Comparison of ENCODE assay signal across 1 cellular context in genomic region chr15:41115652-41116115, GRCh38.
TF ChIP-seq lines count a peak whose summit lies in the region.

No MANE protein-coding gene starts in this region.

TF ChIP-seq in K562, 482 proteins besides CTCF, POLR2A, EP300 and RAD21 (continued from another document and continues in another):
- 0 out of 6 replicates have a peak, but pooled peaks of 1 of the 3 experiments have one; percentile 65 for TF ChIP-seq ZBTB11 (CRISPR knock-in tag; IDR thresholded peaks at IDR 0.05)
- no peak for TF ChIP-seq MAFK (IDR thresholded peaks at IDR 0.05; ENCODE audit: low read length)
- no peak for TF ChIP-seq PYGO2 (tag; IDR thresholded peaks at IDR 0.05)
- no peak for TF ChIP-seq ZNF224 (CRISPR knock-in tag; IDR thresholded peaks at IDR 0.05)
- TF ChIP-seq, protein P1, sequence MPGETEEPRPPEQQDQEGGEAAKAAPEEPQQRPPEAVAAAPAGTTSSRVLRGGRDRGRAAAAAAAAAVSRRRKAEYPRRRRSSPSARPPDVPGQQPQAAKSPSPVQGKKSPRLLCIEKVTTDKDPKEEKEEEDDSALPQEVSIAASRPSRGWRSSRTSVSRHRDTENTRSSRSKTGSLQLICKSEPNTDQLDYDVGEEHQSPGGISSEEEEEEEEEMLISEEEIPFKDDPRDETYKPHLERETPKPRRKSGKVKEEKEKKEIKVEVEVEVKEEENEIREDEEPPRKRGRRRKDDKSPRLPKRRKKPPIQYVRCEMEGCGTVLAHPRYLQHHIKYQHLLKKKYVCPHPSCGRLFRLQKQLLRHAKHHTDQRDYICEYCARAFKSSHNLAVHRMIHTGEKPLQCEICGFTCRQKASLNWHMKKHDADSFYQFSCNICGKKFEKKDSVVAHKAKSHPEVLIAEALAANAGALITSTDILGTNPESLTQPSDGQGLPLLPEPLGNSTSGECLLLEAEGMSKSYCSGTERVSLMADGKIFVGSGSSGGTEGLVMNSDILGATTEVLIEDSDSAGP (CRISPR knock-in tag; IDR thresholded peaks at IDR 0.05): peak; percentile 91
- TF ChIP-seq TSC22D4 (tag; IDR thresholded peaks at IDR 0.05): no peak
- no peak for TF ChIP-seq POLR2G (IDR thresholded peaks at IDR 0.05; ENCODE audit: low read depth, low read length)
- TF ChIP-seq, protein P2, sequence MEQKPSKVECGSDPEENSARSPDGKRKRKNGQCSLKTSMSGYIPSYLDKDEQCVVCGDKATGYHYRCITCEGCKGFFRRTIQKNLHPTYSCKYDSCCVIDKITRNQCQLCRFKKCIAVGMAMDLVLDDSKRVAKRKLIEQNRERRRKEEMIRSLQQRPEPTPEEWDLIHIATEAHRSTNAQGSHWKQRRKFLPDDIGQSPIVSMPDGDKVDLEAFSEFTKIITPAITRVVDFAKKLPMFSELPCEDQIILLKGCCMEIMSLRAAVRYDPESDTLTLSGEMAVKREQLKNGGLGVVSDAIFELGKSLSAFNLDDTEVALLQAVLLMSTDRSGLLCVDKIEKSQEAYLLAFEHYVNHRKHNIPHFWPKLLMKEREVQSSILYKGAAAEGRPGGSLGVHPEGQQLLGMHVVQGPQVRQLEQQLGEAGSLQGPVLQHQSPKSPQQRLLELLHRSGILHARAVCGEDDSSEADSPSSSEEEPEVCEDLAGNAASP (IDR thresholded peaks at IDR 0.05): no peak
- TF ChIP-seq CTBP1 (IDR thresholded peaks at IDR 0.05; ENCODE audit: borderline replicate concordance): peak; percentile 5; the same call in 1 of the 2 replicates
- TF ChIP-seq BMI1 (IDR thresholded peaks at IDR 0.05; ENCODE audit: low read length): no peak
- peak; percentile 76; the same call in 1 of the 2 replicates for TF ChIP-seq RBFOX2 (IDR thresholded peaks at IDR 0.05; ENCODE audit: low read depth, low read length)
- no peak for TF ChIP-seq ZNF165 (CRISPR knock-in tag; IDR thresholded peaks at IDR 0.05; ENCODE audit: borderline replicate concordance)
- TF ChIP-seq, protein P3, sequence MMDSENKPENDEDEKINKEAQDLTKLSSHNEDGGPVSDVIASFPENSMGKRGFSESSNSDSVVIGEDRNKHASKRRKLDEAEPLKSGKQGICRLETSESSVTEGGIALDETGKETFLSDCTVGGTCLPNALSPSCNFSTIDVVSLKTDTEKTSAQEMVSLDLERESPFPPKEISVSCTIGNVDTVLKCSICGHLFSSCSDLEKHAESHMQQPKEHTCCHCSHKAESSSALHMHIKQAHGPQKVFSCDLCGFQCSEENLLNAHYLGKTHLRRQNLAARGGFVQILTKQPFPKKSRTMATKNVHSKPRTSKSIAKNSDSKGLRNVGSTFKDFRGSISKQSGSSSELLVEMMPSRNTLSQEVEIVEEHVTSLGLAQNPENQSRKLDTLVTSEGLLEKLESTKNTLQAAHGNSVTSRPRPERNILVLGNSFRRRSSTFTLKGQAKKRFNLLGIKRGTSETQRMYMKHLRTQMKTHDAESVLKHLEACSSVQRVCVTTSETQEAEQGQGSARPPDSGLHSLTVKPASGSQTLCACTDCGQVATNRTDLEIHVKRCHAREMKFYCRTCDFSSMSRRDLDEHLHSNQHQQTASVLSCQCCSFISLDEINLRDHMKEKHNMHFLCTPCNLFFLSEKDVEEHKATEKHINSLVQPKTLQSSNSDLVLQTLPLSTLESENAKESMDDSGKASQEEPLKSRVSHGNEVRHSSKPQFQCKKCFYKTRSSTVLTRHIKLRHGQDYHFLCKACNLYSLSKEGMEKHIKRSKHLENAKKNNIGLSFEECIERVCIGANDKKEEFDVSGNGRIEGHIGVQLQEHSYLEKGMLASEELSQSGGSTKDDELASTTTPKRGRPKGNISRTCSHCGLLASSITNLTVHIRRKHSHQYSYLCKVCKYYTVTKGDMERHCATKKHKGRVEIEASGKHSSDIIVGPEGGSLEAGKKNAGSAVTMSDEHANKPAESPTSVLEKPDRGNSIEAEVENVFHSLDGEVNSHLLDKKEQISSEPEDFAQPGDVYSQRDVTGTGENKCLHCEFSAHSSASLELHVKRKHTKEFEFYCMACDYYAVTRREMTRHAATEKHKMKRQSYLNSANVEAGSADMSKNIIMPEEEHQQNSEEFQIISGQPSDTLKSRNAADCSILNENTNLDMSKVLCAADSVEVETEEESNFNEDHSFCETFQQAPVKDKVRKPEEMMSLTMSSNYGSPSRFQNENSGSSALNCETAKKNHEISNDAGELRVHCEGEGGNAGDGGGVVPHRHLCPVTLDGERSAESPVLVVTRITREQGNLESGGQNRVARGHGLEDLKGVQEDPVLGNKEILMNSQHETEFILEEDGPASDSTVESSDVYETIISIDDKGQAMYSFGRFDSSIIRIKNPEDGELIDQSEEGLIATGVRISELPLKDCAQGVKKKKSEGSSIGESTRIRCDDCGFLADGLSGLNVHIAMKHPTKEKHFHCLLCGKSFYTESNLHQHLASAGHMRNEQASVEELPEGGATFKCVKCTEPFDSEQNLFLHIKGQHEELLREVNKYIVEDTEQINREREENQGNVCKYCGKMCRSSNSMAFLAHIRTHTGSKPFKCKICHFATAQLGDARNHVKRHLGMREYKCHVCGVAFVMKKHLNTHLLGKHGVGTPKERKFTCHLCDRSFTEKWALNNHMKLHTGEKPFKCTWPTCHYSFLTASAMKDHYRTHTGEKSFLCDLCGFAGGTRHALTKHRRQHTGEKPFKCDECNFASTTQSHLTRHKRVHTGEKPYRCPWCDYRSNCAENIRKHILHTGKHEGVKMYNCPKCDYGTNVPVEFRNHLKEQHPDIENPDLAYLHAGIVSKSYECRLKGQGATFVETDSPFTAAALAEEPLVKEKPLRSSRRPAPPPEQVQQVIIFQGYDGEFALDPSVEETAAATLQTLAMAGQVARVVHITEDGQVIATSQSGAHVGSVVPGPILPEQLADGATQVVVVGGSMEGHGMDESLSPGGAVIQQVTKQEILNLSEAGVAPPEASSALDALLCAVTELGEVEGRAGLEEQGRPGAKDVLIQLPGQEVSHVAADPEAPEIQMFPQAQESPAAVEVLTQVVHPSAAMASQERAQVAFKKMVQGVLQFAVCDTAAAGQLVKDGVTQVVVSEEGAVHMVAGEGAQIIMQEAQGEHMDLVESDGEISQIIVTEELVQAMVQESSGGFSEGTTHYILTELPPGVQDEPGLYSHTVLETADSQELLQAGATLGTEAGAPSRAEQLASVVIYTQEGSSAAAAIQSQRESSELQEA (IDR thresholded peaks at IDR 0.05; ENCODE audit: low read depth): no peak
- no peak for TF ChIP-seq ZNF668 (CRISPR knock-in tag; IDR thresholded peaks at IDR 0.05)
- TF ChIP-seq HNRNPK (IDR thresholded peaks at IDR 0.05; ENCODE audit: low read depth, low read length, poor library complexity, severe bottlenecking): no peak
- TF ChIP-seq SMARCA4 (IDR thresholded peaks at IDR 0.05): no peak
- peak; percentile 34 for TF ChIP-seq NEUROD1 (IDR thresholded peaks at IDR 0.05; ENCODE audit: borderline replicate concordance, low read depth, low read length, partially characterized antibody)
- no peak for TF ChIP-seq FOXM1 (IDR thresholded peaks at IDR 0.05; ENCODE audit: low read depth)
- TF ChIP-seq FOXM1 (CRISPR knock-in tag; IDR thresholded peaks at IDR 0.05; ENCODE audit: low read depth): 0 out of 2 replicates have a peak, but pooled peaks have one; percentile 23
- no peak; the same call in 1 of the 2 replicates for TF ChIP-seq CREB3L1 (IDR thresholded peaks at IDR 0.05; ENCODE audit: borderline replicate concordance, low read depth)
- TF ChIP-seq, protein P4, sequence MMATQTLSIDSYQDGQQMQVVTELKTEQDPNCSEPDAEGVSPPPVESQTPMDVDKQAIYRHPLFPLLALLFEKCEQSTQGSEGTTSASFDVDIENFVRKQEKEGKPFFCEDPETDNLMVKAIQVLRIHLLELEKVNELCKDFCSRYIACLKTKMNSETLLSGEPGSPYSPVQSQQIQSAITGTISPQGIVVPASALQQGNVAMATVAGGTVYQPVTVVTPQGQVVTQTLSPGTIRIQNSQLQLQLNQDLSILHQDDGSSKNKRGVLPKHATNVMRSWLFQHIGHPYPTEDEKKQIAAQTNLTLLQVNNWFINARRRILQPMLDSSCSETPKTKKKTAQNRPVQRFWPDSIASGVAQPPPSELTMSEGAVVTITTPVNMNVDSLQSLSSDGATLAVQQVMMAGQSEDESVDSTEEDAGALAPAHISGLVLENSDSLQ (IDR thresholded peaks at IDR 0.05): no peak
- no peak for TF ChIP-seq TBP (optimal IDR thresholded peaks at IDR 0.05; ENCODE audit: low read depth, low read length)
- 0 out of 2 replicates have a peak, but pooled peaks have one; percentile 11 for TF ChIP-seq FOSL1 (tag; conservative IDR thresholded peaks at IDR 0.05)
- TF ChIP-seq KDM2B (CRISPR knock-in tag; IDR thresholded peaks at IDR 0.05): no peak
- TF ChIP-seq ZNF316 (IDR thresholded peaks at IDR 0.05): no peak
- no peak for TF ChIP-seq ZNF551 (CRISPR knock-in tag; IDR thresholded peaks at IDR 0.05)
- TF ChIP-seq NFXL1 (CRISPR knock-in tag; IDR thresholded peaks at IDR 0.05): no peak
- TF ChIP-seq MEF2D (tag; conservative IDR thresholded peaks at IDR 0.05; ENCODE audit: low read depth): no peak
- TF ChIP-seq TCF3 (CRISPR knock-in tag; IDR thresholded peaks at IDR 0.05): no peak
- TF ChIP-seq CHCHD3 (CRISPR knock-in tag; IDR thresholded peaks at IDR 0.05): no peak
- TF ChIP-seq ZNF431 (CRISPR knock-in tag; IDR thresholded peaks at IDR 0.05): no peak
- TF ChIP-seq HNRNPL (IDR thresholded peaks at IDR 0.05; ENCODE audit: low read depth, low read length): no peak
- TF ChIP-seq ZNF830 (CRISPR knock-in tag; IDR thresholded peaks at IDR 0.05): no peak
- TF ChIP-seq MEF2A (IDR thresholded peaks at IDR 0.05; ENCODE audit: control insufficient read depth, low read depth, low read length): no peak
- TF ChIP-seq TAL1 (IDR thresholded peaks at IDR 0.05): no peak
- no peak for TF ChIP-seq ARID3A (IDR thresholded peaks at IDR 0.05; ENCODE audit: borderline replicate concordance, low read depth, low read length)
- TF ChIP-seq CBFA2T2 (conservative IDR thresholded peaks at IDR 0.05): no peak
- TF ChIP-seq TEAD1 (CRISPR knock-in tag; IDR thresholded peaks at IDR 0.05): no peak
- no peak for TF ChIP-seq XRCC4 (IDR thresholded peaks at IDR 0.05; ENCODE audit: extremely low read depth, insufficient read depth, insufficient read length)
- TF ChIP-seq ZNF764 (CRISPR knock-in tag; IDR thresholded peaks at IDR 0.05; ENCODE audit: low read depth): no peak
- peak; percentile 55; the same call in 1 of the 2 replicates for TF ChIP-seq SAFB (IDR thresholded peaks at IDR 0.05; ENCODE audit: borderline replicate concordance, low read depth, low read length)
- TF ChIP-seq, protein P5, sequence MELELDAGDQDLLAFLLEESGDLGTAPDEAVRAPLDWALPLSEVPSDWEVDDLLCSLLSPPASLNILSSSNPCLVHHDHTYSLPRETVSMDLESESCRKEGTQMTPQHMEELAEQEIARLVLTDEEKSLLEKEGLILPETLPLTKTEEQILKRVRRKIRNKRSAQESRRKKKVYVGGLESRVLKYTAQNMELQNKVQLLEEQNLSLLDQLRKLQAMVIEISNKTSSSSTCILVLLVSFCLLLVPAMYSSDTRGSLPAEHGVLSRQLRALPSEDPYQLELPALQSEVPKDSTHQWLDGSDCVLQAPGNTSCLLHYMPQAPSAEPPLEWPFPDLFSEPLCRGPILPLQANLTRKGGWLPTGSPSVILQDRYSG (tag; conservative IDR thresholded peaks at IDR 0.05; ENCODE audit: low read depth): no peak
- TF ChIP-seq TAF7 (tag; IDR thresholded peaks at IDR 0.05): no peak
- TF ChIP-seq ZNF699 (CRISPR knock-in tag; IDR thresholded peaks at IDR 0.05; ENCODE audit: insufficient replicate concordance): no peak
- TF ChIP-seq XRCC3 (IDR thresholded peaks at IDR 0.05): no peak
- TF ChIP-seq, protein P6, sequence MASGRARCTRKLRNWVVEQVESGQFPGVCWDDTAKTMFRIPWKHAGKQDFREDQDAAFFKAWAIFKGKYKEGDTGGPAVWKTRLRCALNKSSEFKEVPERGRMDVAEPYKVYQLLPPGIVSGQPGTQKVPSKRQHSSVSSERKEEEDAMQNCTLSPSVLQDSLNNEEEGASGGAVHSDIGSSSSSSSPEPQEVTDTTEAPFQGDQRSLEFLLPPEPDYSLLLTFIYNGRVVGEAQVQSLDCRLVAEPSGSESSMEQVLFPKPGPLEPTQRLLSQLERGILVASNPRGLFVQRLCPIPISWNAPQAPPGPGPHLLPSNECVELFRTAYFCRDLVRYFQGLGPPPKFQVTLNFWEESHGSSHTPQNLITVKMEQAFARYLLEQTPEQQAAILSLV (tag; IDR thresholded peaks at IDR 0.05): no peak
